1 cellular context compared by ENCODE assay signal in the genomic region with DNA sequence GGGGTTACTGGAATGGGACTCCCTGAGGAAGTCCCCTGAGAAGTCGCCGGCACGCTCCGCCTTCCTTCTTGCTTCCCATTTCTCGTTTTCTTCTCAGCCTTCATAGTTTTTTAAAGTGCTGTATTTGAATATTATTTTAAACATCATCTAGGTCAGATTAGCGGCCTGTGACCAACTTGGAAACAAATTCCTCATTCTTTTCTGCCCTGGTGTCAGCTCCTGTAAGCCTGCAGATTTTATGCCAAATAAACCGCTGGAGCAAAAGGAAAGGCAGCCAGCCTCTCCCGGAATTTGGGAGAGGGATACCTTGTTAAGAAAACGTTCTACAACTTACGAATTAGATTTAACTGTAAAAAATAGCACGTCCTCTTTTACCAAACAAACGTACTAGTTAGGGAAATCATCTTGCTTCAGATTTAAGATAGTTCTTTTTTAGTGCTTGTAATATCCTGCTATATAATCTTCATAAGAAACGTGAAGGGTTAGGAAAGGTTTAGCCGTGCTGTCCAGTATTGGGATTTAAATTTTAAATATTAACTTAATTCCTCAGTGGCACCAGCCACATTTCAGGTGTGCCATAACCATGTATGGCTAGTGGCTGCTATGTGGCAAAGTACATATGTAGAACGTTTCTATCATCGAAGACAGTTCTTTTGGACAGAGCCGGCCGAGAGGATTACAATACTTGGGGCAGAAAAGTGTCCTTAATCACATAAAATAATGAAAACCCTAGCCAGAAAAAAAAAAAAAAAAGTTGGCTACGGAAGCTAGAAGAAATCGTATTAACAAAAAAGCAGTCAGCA.
TF ChIP-seq lines count a peak whose summit lies in the region.

No MANE protein-coding gene starts in this region.

TF ChIP-seq in WTC11, 78 proteins besides CTCF, POLR2A, EP300 and RAD21 (continued from another document):
- no peak for TF ChIP-seq AR (CRISPR knock-in tag; IDR thresholded peaks at IDR 0.05)
- TF ChIP-seq FOXP4 (CRISPR knock-in tag; IDR thresholded peaks at IDR 0.05) = no peak
- TF ChIP-seq ZNF219 (CRISPR knock-in tag; IDR thresholded peaks at IDR 0.05; ENCODE audit: borderline replicate concordance) = no peak
- TF ChIP-seq ZNF423 (CRISPR knock-in tag; IDR thresholded peaks at IDR 0.05) = no peak
- TF ChIP-seq NR3C1 (CRISPR knock-in tag; conservative IDR thresholded peaks at IDR 0.05; ENCODE audit: low read depth) = no peak
- no peak for TF ChIP-seq ZNF671 (CRISPR knock-in tag; IDR thresholded peaks at IDR 0.05)
- no peak for TF ChIP-seq KAT7 (CRISPR knock-in tag; IDR thresholded peaks at IDR 0.05; ENCODE audit: borderline replicate concordance)
- no peak for TF ChIP-seq USF2 (CRISPR knock-in tag; IDR thresholded peaks at IDR 0.05)
- TF ChIP-seq TEAD4 (CRISPR knock-in tag; IDR thresholded peaks at IDR 0.05) = no peak
- TF ChIP-seq NR2C2 (CRISPR knock-in tag; IDR thresholded peaks at IDR 0.05) = no peak
- no peak for TF ChIP-seq ZNF396 (CRISPR knock-in tag; IDR thresholded peaks at IDR 0.05; ENCODE audit: borderline replicate concordance)
- TF ChIP-seq, protein P1, sequence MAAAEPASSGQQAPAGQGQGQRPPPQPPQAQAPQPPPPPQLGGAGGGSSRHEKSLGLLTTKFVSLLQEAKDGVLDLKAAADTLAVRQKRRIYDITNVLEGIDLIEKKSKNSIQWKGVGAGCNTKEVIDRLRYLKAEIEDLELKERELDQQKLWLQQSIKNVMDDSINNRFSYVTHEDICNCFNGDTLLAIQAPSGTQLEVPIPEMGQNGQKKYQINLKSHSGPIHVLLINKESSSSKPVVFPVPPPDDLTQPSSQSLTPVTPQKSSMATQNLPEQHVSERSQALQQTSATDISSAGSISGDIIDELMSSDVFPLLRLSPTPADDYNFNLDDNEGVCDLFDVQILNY (CRISPR knock-in tag; IDR thresholded peaks at IDR 0.05) = no peak
- TF ChIP-seq ATF1 (CRISPR knock-in tag; IDR thresholded peaks at IDR 0.05) = no peak
- TF ChIP-seq ZNF532 (CRISPR knock-in tag; IDR thresholded peaks at IDR 0.05; ENCODE audit: borderline replicate concordance) = no peak
- no peak for TF ChIP-seq CBFB (CRISPR knock-in tag; IDR thresholded peaks at IDR 0.05; ENCODE audit: low read depth)
- TF ChIP-seq ZSCAN18 (CRISPR knock-in tag; IDR thresholded peaks at IDR 0.05) = no peak
- no peak for TF ChIP-seq ZNF138 (CRISPR knock-in tag; conservative IDR thresholded peaks at IDR 0.05)
- no peak for TF ChIP-seq ZNF263 (CRISPR knock-in tag; IDR thresholded peaks at IDR 0.05; ENCODE audit: low read depth)
